29 cellular contexts compared by ENCODE assay signal in genomic region chr1:109295712-109296415, GRCh38. TPM values are rescaled to one million over a fixed set of nuclear protein-coding genes. Genes with fewer than 3 reads are reported as not detected.
A peak's percentile ranks its signal among the peaks of the same experiment; 100 is the strongest.
DNase-seq lines count a peak whose midpoint lies in the region; ATAC-seq, FAIRE-seq and TF ChIP-seq lines count a peak whose summit lies in the region.
"Had no signal": no experiment of that assay in that cellular context is flagged by ENCODE, and none has a peak within 500 bp of the region (broad histone marks: within the 10 kb centered on the region; RNA-seq: fewer than 3 reads in every experiment).

No MANE protein-coding gene starts in this region.

- no peak overlapping the region for H2BK5ac ChIP-seq in mesenchymal stem cell (ENCODE audit: low read depth, low read length, poor library complexity, severe bottlenecking)

- TF ChIP-seq CTCF in D721Med (IDR thresholded peaks at IDR 0.05; ENCODE audit: insufficient read depth, missing control alignments) (peak; percentile 19), WERI-Rb-1 (IDR thresholded peaks at IDR 0.05; ENCODE audit: low read depth, low read length) (peak; percentile 67), mesothelial cell of epicardium (IDR thresholded peaks at IDR 0.05; ENCODE audit: unreplicated experiment) (no peak)

- H3K27ac ChIP-seq in WERI-Rb-1 (peak overlapping the region; percentile 69), mesenchymal stem cell (ENCODE audit: low read length, poor library complexity, severe bottlenecking) (no peak overlapping the region)
- H3K27ac ChIP-seq: A549, adrenal gland, skin epidermis, stomach, transverse colon had no signal

- H2BK15ac ChIP-seq in mesenchymal stem cell (ENCODE audit: low read depth, poor library complexity, severe bottlenecking) = peak overlapping the region; percentile 54

- H3K36me3 ChIP-seq in WERI-Rb-1 (peaks cover 15% of the 10 kb centered on the region), mesenchymal stem cell (ENCODE audit: control insufficient read depth in 1 of 2, insufficient read depth in 2 of 2, low read depth in 1 of 2, low read length in 2 of 2) (no peaks in the 10 kb centered on the region)
- H3K36me3 ChIP-seq: adrenal gland, BE2C, stomach, transverse colon had no signal

- no peak overlapping the region for H3K4me2 ChIP-seq in mesenchymal stem cell (ENCODE audit: low read length, poor library complexity, severe bottlenecking)
- H3K4me2 ChIP-seq: A549 had no signal

- H3K36me3 Mint-ChIP-seq in mesothelial cell of epicardium = no peaks in the 10 kb centered on the region
- H3K36me3 Mint-ChIP-seq: natural killer cell treated with Interleukin-12 subunit alpha and Interleukin-12 subunit beta and Interleukin-15 and Interleukin-18, amount 100 ng/mL, for 72 hours had no signal

- peaks cover 16% of the 10 kb centered on the region for H3K4me1 ChIP-seq in mesenchymal stem cell (ENCODE audit: control insufficient read depth, insufficient read depth, low read depth, low read length)

- H3K23ac ChIP-seq in mesenchymal stem cell (ENCODE audit: low read length in 2 of 2) = no peak overlapping the region

- no peaks in the 10 kb centered on the region for H3K79me1 ChIP-seq in mesenchymal stem cell (replicated peaks; ENCODE audit: low read length, poor library complexity, severe bottlenecking)

- no peak for FAIRE-seq in D721Med (lab: Jason Lieb, UNC)
- FAIRE-seq in HTR-8/SVneo (lab: Jason Lieb, UNC) = no peak
- FAIRE-seq: A549, GM18507, keratinocyte had no signal

- no peak overlapping the region for H2BK120ac ChIP-seq in mesenchymal stem cell (ENCODE audit: low read depth, low read length)

- DNase-seq in D721Med (ENCODE audit: insufficient read length, low spot score) = peak; percentile 48
- DNase-seq in NCI-H1694 (lab: John Stamatoyannopoulos, UW) = peak; percentile 93
- DNase-seq in WERI-Rb-1 = peak; percentile 94
- DNase-seq in mesenchymal stem cell = no peak
- no peak for DNase-seq in mesothelial cell of epicardium (ENCODE audit: low spot score in 2 of 2, unreplicated experiment in 2 of 2)
- DNase-seq in HTR-8/SVneo (ENCODE audit: insufficient read length, low spot score) = no peak
- DNase-seq: activated CD4-positive, alpha-beta T cell treated with anti-CD3 and anti-CD28 coated beads for 48 hours; activated T-cell treated with anti-CD3 and anti-CD28 coated beads, Interleukin-2, amount 50 U/mL, for 48 hours; adrenal gland; BE2C; NCI-H1105 treated with DMSO at 0.1 percent for 48 hours; NK-92 treated with Interleukin-12 subunit alpha and Interleukin-12 subunit beta, amount 100 ng/mL, for 24 hours; stimulated activated CD4-positive, alpha-beta T cell treated with anti-CD3 and anti-CD28 coated beads, Interleukin-1b, Interleukin-23, amount 100 ng/mL, for 48 hours; stimulated activated CD8-positive, alpha-beta memory T cell treated with anti-CD3 and anti-CD28 coated beads, Interleukin-4, amount 100 ng/mL, for 48 hours; stomach; transverse colon had no signal

- no peak overlapping the region for H2AFZ ChIP-seq in mesenchymal stem cell (ENCODE audit: low read depth, low read length)

- H3K14ac ChIP-seq in mesenchymal stem cell (ENCODE audit: low read length in 2 of 2) = no peak overlapping the region

- H3K27ac Mint-ChIP-seq in mesothelial cell of epicardium = no peak overlapping the region
- H3K27ac Mint-ChIP-seq: natural killer cell treated with Interleukin-12 subunit alpha and Interleukin-12 subunit beta and Interleukin-15 and Interleukin-18, amount 100 ng/mL, for 72 hours; T-helper 2 cell treated with Interferon-gamma antibody and Interleukin-4, amounts not matched to agents 5 μg/mL and 100 μg/mL, for 36 hours had no signal

- ATAC-seq in GM19455 (IDR thresholded peaks at IDR 0.05; ENCODE audit: unreplicated experiment) = no peak
- ATAC-seq in HG03095 (IDR thresholded peaks at IDR 0.05; ENCODE audit: unreplicated experiment) = no peak
- ATAC-seq: A549, Panc1 had no signal

- H4K8ac ChIP-seq in mesenchymal stem cell (ENCODE audit: low read length) = no peak overlapping the region

- H3K27me3 ChIP-seq in WERI-Rb-1 (ENCODE audit: insufficient read depth, low read depth, severe bottlenecking) = no peaks in the 10 kb centered on the region
- H3K27me3 ChIP-seq in mesenchymal stem cell (ENCODE audit: control insufficient read depth in 1 of 2, insufficient read depth in 1 of 2, low read length in 2 of 2) = peaks cover 0 to 10% of the 10 kb centered on the region in 2 experiments
- H3K27me3 ChIP-seq: adrenal gland, BE2C had no signal

- H3K4me3 ChIP-seq in WERI-Rb-1 (ENCODE audit: low read depth, low read length) (peak overlapping the region; percentile 10; the same call in 1 of the 2 replicates), mesenchymal stem cell (ENCODE audit: insufficient read depth in 1 of 2, low read depth in 1 of 2, low read length in 2 of 2) (no peak overlapping the region)
- H3K4me3 ChIP-seq: A549, adrenal gland, skin epidermis, stomach, transverse colon had no signal

- H3K9me3 ChIP-seq in WERI-Rb-1 (ENCODE audit: severe bottlenecking) = no peaks in the 10 kb centered on the region
- H3K9me3 ChIP-seq in mesenchymal stem cell (ENCODE audit: control insufficient read depth, low read length) = no peaks in the 10 kb centered on the region
- H3K9me3 ChIP-seq: A549, adrenal gland, BE2C, stomach, transverse colon had no signal

- peaks cover 23% of the 10 kb centered on the region for H3K4me1 Mint-ChIP-seq in mesothelial cell of epicardium

- H4K91ac ChIP-seq in mesenchymal stem cell (ENCODE audit: low read length) = no peak overlapping the region

- 83% methylated on average over 12 of the region's 12 CpGs for WGBS in mesenchymal stem cell

- no peak overlapping the region for H2AK5ac ChIP-seq in mesenchymal stem cell (ENCODE audit: low read length, severe bottlenecking)

- H3K4ac ChIP-seq in mesenchymal stem cell (ENCODE audit: low read depth in 1 of 2, low read length in 2 of 2) = no peak overlapping the region

- H3K27me3 Mint-ChIP-seq in mesothelial cell of epicardium (ENCODE audit: low read depth) = no peaks in the 10 kb centered on the region

- no peaks in the 10 kb centered on the region for H3K9me3 Mint-ChIP-seq in mesothelial cell of epicardium
- H3K9me3 Mint-ChIP-seq: natural killer cell treated with Interleukin-12 subunit alpha and Interleukin-12 subunit beta and Interleukin-15 and Interleukin-18, amount 100 ng/mL, for 72 hours; T-helper 2 cell treated with Interferon-gamma antibody and Interleukin-4, amounts not matched to agents 5 μg/mL and 100 μg/mL, for 36 hours had no signal

- peak overlapping the region in 1 of 2 experiments; percentile 11 for H3K18ac ChIP-seq in mesenchymal stem cell (ENCODE audit: low read depth in 1 of 2, low read length in 2 of 2)

- H2BK12ac ChIP-seq in mesenchymal stem cell (ENCODE audit: low read length in 2 of 2) = peak overlapping the region in 1 of 2 experiments; percentile 15

- H3K9ac ChIP-seq in mesenchymal stem cell (ENCODE audit: low read length) = no peak overlapping the region

- no peak overlapping the region for H3K4me3 Mint-ChIP-seq in mesothelial cell of epicardium
- H3K4me3 Mint-ChIP-seq: natural killer cell treated with Interleukin-12 subunit alpha and Interleukin-12 subunit beta and Interleukin-15 and Interleukin-18, amount 100 ng/mL, for 72 hours; T-helper 2 cell treated with Interferon-gamma antibody and Interleukin-4, amounts not matched to agents 5 μg/mL and 100 μg/mL, for 36 hours had no signal

RNA-seq across cellular contexts. Expression of gene MYBPHL, which starts 10.9 kb away (rescaled TPM):
- 0.14 TPM for polyA plus RNA-seq in mesenchymal stem cell (2013, experiment 1 of 2)
- not detected for polyA plus RNA-seq in mesenchymal stem cell (2013, experiment 2 of 2)
- total RNA-seq in mesothelial cell of epicardium = not detected in 3 replicates
- total RNA-seq: glomerular endothelial cell; lower leg skin; natural killer cell treated with Interleukin-12 subunit alpha and Interleukin-12 subunit beta and Interleukin-15 and Interleukin-18, amount 100 ng/mL, for 72 hours; osteoblast; renal cortical epithelial cell; stomach; transverse colon had no signal
- polyA plus RNA-seq: A549 had no signal

RNA-seq across cellular contexts. Expression of gene PSRC1, which starts 12.9 kb away (rescaled TPM):
- 7.4 TPM for polyA plus RNA-seq in mesenchymal stem cell (2013, experiment 1 of 2)
- 7.5 TPM for polyA plus RNA-seq in mesenchymal stem cell (2013, experiment 2 of 2)
- total RNA-seq in mesothelial cell of epicardium = 15.8 to 18.3 TPM (median 17.6 TPM) in 3 replicates

RNA-seq across cellular contexts. Expression of gene CELSR2, which starts 46.5 kb away (rescaled TPM):
- 1.0 TPM for polyA plus RNA-seq in mesenchymal stem cell (2013, experiment 1 of 2)
- polyA plus RNA-seq in mesenchymal stem cell (2013, experiment 2 of 2) = 0.93 TPM
- 24.9 to 27.1 TPM (median 25.0 TPM) in 3 replicates for total RNA-seq in mesothelial cell of epicardium

Comparison
In these comparisons a context has a peak if more than half of its experiments do, and no peak if none do; other contexts are left out.
1. DNase-seq: peak in D721Med (single experiment), NCI-H1694 (single experiment) and WERI-Rb-1 (single experiment); none in mesenchymal stem cell (single experiment), mesothelial cell of epicardium (0 of 2) and HTR-8/SVneo (single experiment).